Comparison of ENCODE assay signal across 8 cellular contexts in the genomic region with DNA sequence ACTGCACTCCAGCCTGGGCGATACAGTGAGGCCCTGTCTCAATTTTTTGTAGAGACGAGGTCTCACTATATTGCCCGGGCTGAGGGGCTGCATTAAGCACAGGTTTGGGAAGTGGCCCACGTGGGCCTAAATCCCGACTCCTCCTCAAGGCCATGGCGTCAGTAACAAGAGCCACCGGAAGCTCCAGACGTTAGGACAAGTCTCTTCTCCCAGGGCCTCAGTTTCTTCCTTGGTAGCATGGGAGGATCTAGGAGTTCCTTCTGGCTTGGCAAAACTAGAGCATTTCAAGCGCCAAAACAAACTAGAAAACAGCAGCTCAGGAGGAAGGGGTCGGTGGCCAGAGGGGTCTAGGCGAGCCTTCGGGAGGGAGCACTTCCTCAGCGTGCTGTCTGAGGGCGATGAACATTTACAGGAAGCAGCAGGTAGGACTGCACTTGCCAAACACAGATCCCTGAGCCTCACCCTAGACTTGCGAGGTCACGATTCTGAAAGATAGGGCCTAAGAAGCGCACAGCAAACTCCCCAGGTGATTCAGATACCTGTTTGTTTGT. TPM values are rescaled to one million over a fixed set of nuclear protein-coding genes. Genes with fewer than 3 reads are reported as not detected.
A peak's percentile ranks its signal among the peaks of the same experiment; 100 is the strongest.
DNase-seq lines count a peak whose midpoint lies in the region; TF ChIP-seq lines count a peak whose summit lies in the region.

No MANE protein-coding gene starts in this region.

- peak overlapping the region; percentile 98 for H3K4me2 ChIP-seq in osteoblast (ENCODE audit: insufficient read depth, low read length)

- H3K79me2 ChIP-seq in osteoblast (ENCODE audit: insufficient read depth, low read length): peaks cover 36% of the 10 kb centered on the region

- DNase-seq in GM12864 (ENCODE audit: low read depth) (no peak), HFF-Myc (ENCODE audit: extremely low read depth, low read depth) (no peak), RWPE1 (ENCODE audit: low spot score) (no peak), epithelial cell of prostate (ENCODE audit: low read depth, low spot score) (no peak), osteoblast (ENCODE audit: insufficient read length, low spot score, missing footprints) (no peak), NCI-H1092 treated with DMSO at 0.1 percent for 48 hours (lab: John Stamatoyannopoulos, UW) (no peak), NCI-H524 treated with DMSO at 0.1 percent for 48 hours (lab: John Stamatoyannopoulos, UW) (no peak), GM13977 (ENCODE audit: low spot score) (no peak)

- H3K27ac ChIP-seq in RWPE1: peak overlapping the region; percentile 82
- peak overlapping the region; percentile 96 for H3K27ac ChIP-seq in epithelial cell of prostate
- H3K27ac ChIP-seq in osteoblast (ENCODE audit: low read depth, low read length): peak overlapping the region; percentile 86

- POLR2A ChIA-PET in RWPE1 (lab: Yijun Ruan, JAX; ENCODE audit: low non-redundant PET): interaction anchor here (0.5 kb wide), 1 partner anchor 138 kb away, joined by 4 read pairs; no protein-coding TSS in a partner anchor

- peak overlapping the region; percentile 86 for H3K4me3 ChIP-seq in GM12864 (ENCODE audit: low read depth, low read length)
- peak overlapping the region; percentile 89 for H3K4me3 ChIP-seq in HFF-Myc (replicated peaks; ENCODE audit: low read depth, low read length)
- peak overlapping the region; percentile 98 for H3K4me3 ChIP-seq in osteoblast (ENCODE audit: insufficient read depth, low read length)

- H3K27me3 ChIP-seq in osteoblast (ENCODE audit: insufficient read depth, low read length): no peaks in the 10 kb centered on the region

- no peaks in the 10 kb centered on the region for H3K9me3 ChIP-seq in osteoblast (ENCODE audit: low read depth, low read length)

- CTCF ChIA-PET in RWPE1 (lab: Yijun Ruan, JAX): interaction anchor here (0.5 to 3.3 kb wide), 10 partner anchors 10 to 635 kb away, joined by 3 to 31 read pairs (median 4); partner anchors contain the start of gene MAP2K1

- H2AFZ ChIP-seq in osteoblast (ENCODE audit: low read length): peak overlapping the region; percentile 69

- peaks cover 24% of the 10 kb centered on the region for H4K20me1 ChIP-seq in osteoblast (ENCODE audit: insufficient read depth, low read length)

- TF ChIP-seq CTCF in GM12864 (IDR thresholded peaks at IDR 0.05; ENCODE audit: low read depth, low read length, missing control alignments): no peak
- TF ChIP-seq CTCF in HFF-Myc (IDR thresholded peaks at IDR 0.05; ENCODE audit: low read depth, low read length, missing control alignments): no peak
- no peak for TF ChIP-seq CTCF in RWPE1 (conservative IDR thresholded peaks at IDR 0.05; ENCODE audit: low read depth)
- no peak for TF ChIP-seq CTCF in osteoblast (IDR thresholded peaks at IDR 0.05; ENCODE audit: extremely low read depth, low read depth, low read length)
- no peak for TF ChIP-seq CTCF in GM13977 (IDR thresholded peaks at IDR 0.05; ENCODE audit: extremely low read depth, insufficient read depth, missing control alignments)

- H3K36me3 ChIP-seq in osteoblast (ENCODE audit: insufficient read depth, low read length): peaks cover 79% of the 10 kb centered on the region

- H3K4me1 ChIP-seq in osteoblast (ENCODE audit: insufficient read depth, low read length): peaks cover 11% of the 10 kb centered on the region

- in situ Hi-C loops in GM13977 (cut with MboI; ENCODE audit: low pct_unique_long_range_greater_than_20kb, low sequenced_read_pairs, unreplicated experiment): loop anchor here (10.0 kb wide), 1 partner anchor 112 kb away; the partner anchor contains the start of gene MAP2K1

RNA-seq across cellular contexts. Expression of gene SNAPC5, which starts 0.5 kb away (rescaled TPM):
- 14.5 and 18.0 TPM in 2 replicates for total RNA-seq in osteoblast

RNA-seq across cellular contexts. Expression of gene RPL4, which starts 7.6 kb away (rescaled TPM):
- total RNA-seq in osteoblast: 2,311 and 3,002 TPM in 2 replicates

RNA-seq across cellular contexts. Expression of gene ZWILCH, which starts 8.1 kb away (rescaled TPM):
- total RNA-seq in osteoblast: 8.7 and 13.0 TPM in 2 replicates
